ENCODE assay signal across 8 cellular contexts in genomic region chr12:121839106-121839992, GRCh38. TPM values are rescaled to one million over a fixed set of nuclear protein-coding genes. Genes with fewer than 3 reads are reported as not detected.
DNase-seq lines count a peak whose midpoint lies in the region; TF ChIP-seq lines count a peak whose summit lies in the region.

No MANE protein-coding gene starts in this region.

- H3K36me3 Mint-ChIP-seq in endothelial cell (ENCODE audit: low read depth, unreplicated experiment): no peaks in the 10 kb centered on the region

- no peaks in the 10 kb centered on the region for H3K4me1 Mint-ChIP-seq in endothelial cell (ENCODE audit: unreplicated experiment)

- H3K27ac Mint-ChIP-seq in endothelial cell (ENCODE audit: unreplicated experiment): peak overlapping the region; percentile 36

- TF ChIP-seq CTCF in GM20000 (IDR thresholded peaks at IDR 0.05; ENCODE audit: extremely low read depth, missing control alignments) (no peak), endothelial cell (IDR thresholded peaks at IDR 0.05; ENCODE audit: unreplicated experiment) (peak; percentile 28)

- no peaks in the 10 kb centered on the region for H3K9me3 Mint-ChIP-seq in endothelial cell (ENCODE audit: unreplicated experiment)

- peak overlapping the region; percentile 91 for H3K4me3 Mint-ChIP-seq in endothelial cell (ENCODE audit: unreplicated experiment)

- peaks cover 2% of the 10 kb centered on the region for H3K27me3 Mint-ChIP-seq in endothelial cell (ENCODE audit: unreplicated experiment)

- DNase-seq in COLO829 (ENCODE audit: low spot score) (peak; percentile 96), GM20000 (ENCODE audit: low spot score) (peak; percentile 99), HT-29 (ENCODE audit: low spot score) (peak; percentile 99), NOMO-1 treated with DMSO at 0.1 percent for 48 hours (lab: John Stamatoyannopoulos, UW; ENCODE audit: unreplicated experiment) (peak; percentile 99), endothelial cell (ENCODE audit: low spot score) (peak; percentile 100), midbrain (lab: John Stamatoyannopoulos, UW) (peak; percentile 94)
- peak; percentile 99 for DNase-seq in activated CD8-positive, alpha-beta memory T cell treated with anti-CD3 and anti-CD28 coated beads, Interleukin-2, amount 50 U/mL, for 24 hours (ENCODE audit: extremely low read depth)
- DNase-seq in stimulated activated CD8-positive, alpha-beta memory T cell treated with anti-CD3 and anti-CD28 coated beads, Interleukin-15, amount 100 ng/mL, for 48 hours (ENCODE audit: low read depth in 2 of 2): peak; percentile 99

RNA-seq across cellular contexts. Expression of gene HPD, which starts 19.3 kb away (rescaled TPM):
- not detected in 2 replicates for total RNA-seq in HT-29 (2014; rRNA removed; shearing (Covaris generic))
- not detected for total RNA-seq in endothelial cell (ENCODE audit: unreplicated experiment)

RNA-seq across cellular contexts. Expression of gene SETD1B, which starts 35.5 kb away (rescaled TPM):
- total RNA-seq in HT-29 (2014; rRNA removed; shearing (Covaris generic)): 7.2 and 7.7 TPM in 2 replicates
- total RNA-seq in endothelial cell (ENCODE audit: unreplicated experiment): 25.3 TPM

RNA-seq across cellular contexts. Expression of gene RHOF, which starts 45.9 kb away (rescaled TPM):
- 35.1 and 37.2 TPM in 2 replicates for total RNA-seq in HT-29 (2014; rRNA removed; shearing (Covaris generic))
- 25.7 TPM for total RNA-seq in endothelial cell (ENCODE audit: unreplicated experiment)

RNA-seq across cellular contexts. Expression of gene PSMD9, which starts 49.2 kb away (rescaled TPM):
- total RNA-seq in HT-29 (2014; rRNA removed; shearing (Covaris generic)): 116 and 129 TPM in 2 replicates
- 34.0 TPM for total RNA-seq in endothelial cell (ENCODE audit: unreplicated experiment)

Comparison
In these comparisons a context has a peak if more than half of its experiments do, and no peak if none do; other contexts are left out.
1. Peak in every context shown above with its lines: DNase-seq.